17 cellular contexts compared by ENCODE assay signal in the genomic region with DNA sequence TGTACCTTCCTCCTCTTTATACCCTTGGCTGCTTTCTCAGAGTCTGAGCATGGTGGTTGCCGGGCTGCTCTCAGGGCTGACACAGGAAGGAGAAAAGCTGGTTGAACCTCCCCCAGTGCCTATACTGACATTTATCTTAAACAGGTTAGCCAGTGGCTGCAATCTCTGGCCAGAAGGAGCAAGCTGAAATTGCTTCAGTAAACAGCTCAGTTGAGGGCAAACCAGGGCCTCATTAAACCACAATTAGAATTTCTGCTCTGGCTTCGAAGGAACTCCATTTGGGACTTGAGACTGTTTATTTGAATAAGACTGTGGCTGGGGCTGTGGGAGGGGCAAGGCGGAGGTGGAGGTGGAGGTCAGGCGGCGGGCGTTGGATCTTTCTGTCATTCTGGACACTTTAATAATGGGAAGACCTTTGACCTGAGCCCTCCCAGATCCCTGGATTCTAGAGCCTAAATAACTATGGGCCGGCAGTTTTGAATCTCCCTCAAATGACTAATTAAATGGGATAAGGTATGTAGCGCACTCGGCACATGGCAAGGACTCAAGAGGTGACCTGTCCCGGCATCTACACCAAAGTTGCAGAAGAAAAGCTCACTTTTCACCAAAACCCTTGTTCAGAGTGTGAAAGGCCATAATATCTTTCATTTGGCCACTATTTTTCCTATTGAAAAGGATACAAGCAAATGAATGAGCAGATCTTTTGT.
"Had no signal": no experiment of that assay in that cellular context is flagged by ENCODE, and none has a peak within 500 bp of the region (broad histone marks: within the 10 kb centered on the region; RNA-seq: fewer than 3 reads in every experiment).

No MANE protein-coding gene starts in this region.

- H3K4me3 ChIP-seq: esophagus muscularis mucosa, gastrocnemius medialis, left ventricle myocardium inferior, lung, sigmoid colon, skin epidermis, suprapubic skin, thyroid gland, upper lobe of right lung, vagina had no signal

- H3K9me3 ChIP-seq: esophagus muscularis mucosa, gastrocnemius medialis, left ventricle myocardium inferior, sigmoid colon, suprapubic skin, thyroid gland, upper lobe of right lung, vagina had no signal

- H3K4me3 Mint-ChIP-seq: central memory CD8-positive, alpha-beta T cell; effector memory CD8-positive, alpha-beta T cell; naive thymus-derived CD4-positive, alpha-beta T cell had no signal

- H3K27me3 ChIP-seq: esophagus muscularis mucosa, gastrocnemius medialis, sigmoid colon, thyroid gland, upper lobe of right lung, vagina had no signal

- H3K4me1 Mint-ChIP-seq: central memory CD8-positive, alpha-beta T cell; naive thymus-derived CD4-positive, alpha-beta T cell had no signal

- H3K27ac ChIP-seq: epithelial cell of prostate, esophagus muscularis mucosa, gastrocnemius medialis, left ventricle myocardium inferior, sigmoid colon, skin epidermis, suprapubic skin, thyroid gland, upper lobe of right lung, vagina had no signal

- H3K36me3 Mint-ChIP-seq: naive thymus-derived CD4-positive, alpha-beta T cell had no signal

- ATAC-seq: effector memory CD8-positive, alpha-beta T cell; gastrocnemius medialis; naive thymus-derived CD4-positive, alpha-beta T cell; upper lobe of right lung had no signal

- H3K27ac Mint-ChIP-seq: effector memory CD8-positive, alpha-beta T cell; naive thymus-derived CD4-positive, alpha-beta T cell had no signal

- H3K9me3 Mint-ChIP-seq: central memory CD8-positive, alpha-beta T cell had no signal

- H3K4me1 ChIP-seq: gastrocnemius medialis, left ventricle myocardium inferior, sigmoid colon, suprapubic skin, thyroid gland, upper lobe of right lung, vagina had no signal

- H3K36me3 ChIP-seq: esophagus muscularis mucosa, gastrocnemius medialis, left ventricle myocardium inferior, sigmoid colon, suprapubic skin, thyroid gland, upper lobe of right lung, vagina had no signal

- DNase-seq: effector memory CD8-positive, alpha-beta T cell; gastrocnemius medialis; left ventricle myocardium inferior; mesenchymal stem cell; naive thymus-derived CD4-positive, alpha-beta T cell; sigmoid colon; stimulated activated CD4-positive, alpha-beta T cell treated with anti-CD3 and anti-CD28 coated beads, Interleukin-12 subunit alpha, Interleukin-12 subunit beta, amount 100 ng/mL, for 4 hours; stimulated activated naive CD4-positive, alpha-beta T cell treated with Interleukin-2 at 50 U/mL for 16 hours; thyroid gland; upper lobe of right lung had no signal
